In the genomic region with DNA sequence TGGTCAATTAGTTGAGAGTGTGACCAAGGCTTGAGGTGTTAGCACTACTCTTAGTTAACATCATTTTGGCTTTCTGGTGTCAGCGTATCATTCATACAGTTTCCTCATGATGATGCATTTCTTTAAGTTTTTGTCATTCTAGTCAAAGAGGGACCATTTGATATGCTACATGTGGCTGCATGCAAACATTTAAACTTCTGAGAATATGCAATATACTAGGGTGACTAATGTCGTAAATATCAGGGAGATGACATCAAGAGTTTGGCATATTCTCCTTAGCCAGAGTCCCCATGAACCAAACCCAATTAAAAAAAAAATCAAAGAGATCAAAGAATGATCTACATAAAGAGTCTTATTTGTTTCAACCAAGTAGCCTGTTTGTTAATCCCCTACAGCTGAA, we compare ENCODE assay signal across 27 cellular contexts.
"Had no signal": no experiment of that assay in that cellular context is flagged by ENCODE, and none has a peak within 500 bp of the region (broad histone marks: within the 10 kb centered on the region; RNA-seq: fewer than 3 reads in every experiment).

No MANE protein-coding gene starts in this region.

- H3K4me1 ChIP-seq: body of pancreas, breast epithelium, Peyer's patch, SJSA1 had no signal

- H3K36me3 Mint-ChIP-seq: activated naive CD4-positive, alpha-beta T cell treated with anti-CD3 and anti-CD28 coated beads, Interleukin-2, amount 50 U/mL, for 24 hours; activated naive CD8-positive, alpha-beta T cell treated with anti-CD3 and anti-CD28 coated beads, Interleukin-2, amount 10 ng/mL, durations not matched to agents 7 days and 5 days had no signal

- H3K9me3 Mint-ChIP-seq: activated naive CD8-positive, alpha-beta T cell treated with anti-CD3 and anti-CD28 coated beads, Interleukin-2, amount 10 ng/mL, durations not matched to agents 7 days and 5 days had no signal

- H3K4me3 ChIP-seq: body of pancreas, breast epithelium, Peyer's patch, SJSA1 had no signal

- DNase-seq: activated CD4-positive, alpha-beta T cell treated with anti-CD3 and anti-CD28 coated beads, Interleukin-2, amount 10 ng/mL, durations not matched to agents 24 days and 14 days; activated CD4-positive, alpha-beta T cell treated with anti-CD3 and anti-CD28 coated beads, Interleukin-2, amount 50 U/mL, for 4 hours; activated CD8-positive, alpha-beta T cell treated with anti-CD3 and anti-CD28 coated beads for 36 hours; activated gamma-delta T cell; activated naive CD4-positive, alpha-beta T cell treated with Interleukin-2 at 50 U/mL for 16 hours; activated naive CD8-positive, alpha-beta T cell treated with anti-CD3 and anti-CD28 coated beads, Interleukin-2, amount 10 ng/mL, durations not matched to agents 7 days and 5 days; activated T-cell treated with anti-CD3 and anti-CD28 coated beads, Interleukin-2, amount 50 U/mL, for 24 hours; amygdala; body of pancreas; caudate nucleus; cerebellar nuclear complex; NCI-H1092 treated with DMSO at 0.1 percent for 48 hours; NCI-H1417 treated with DMSO at 0.1 percent for 48 hours; NCI-H187 treated with DMSO at 0.1 percent for 48 hours; NCI-H2081 treated with DMSO at 0.1 percent for 48 hours; NCI-H345; NCI-H524 treated with DMSO at 0.1 percent for 48 hours; Peyer's patch; RPMI8226; SHP77 treated with DMSO at 0.1 percent for 48 hours; SK-N-SH had no signal

- H3K4me3 Mint-ChIP-seq: activated CD4-positive, alpha-beta T cell treated with anti-CD3 and anti-CD28 coated beads, Interleukin-2, amount 10 ng/mL, durations not matched to agents 24 days and 14 days; activated CD8-positive, alpha-beta T cell treated with anti-CD3 and anti-CD28 coated beads for 36 hours; activated naive CD4-positive, alpha-beta T cell treated with anti-CD3 and anti-CD28 coated beads, Interleukin-2, amount 50 U/mL, for 24 hours; activated naive CD8-positive, alpha-beta T cell treated with anti-CD3 and anti-CD28 coated beads, Interleukin-2, amount 10 ng/mL, durations not matched to agents 7 days and 5 days; activated T-cell treated with anti-CD3 and anti-CD28 coated beads, Interleukin-2, amount 50 U/mL, for 24 hours; T-helper 1 cell treated with Interleukin-12 subunit alpha and Interleukin-12 subunit beta and Interleukin-4 antibody, amounts not matched to agents 30 μg/mL and 1 μg/mL, for 36 hours; T-helper 2 cell treated with Interferon-gamma antibody and Interleukin-4, amounts not matched to agents 5 μg/mL and 100 μg/mL, for 36 hours had no signal

- H3K36me3 ChIP-seq: breast epithelium, Peyer's patch, SJSA1 had no signal

- H3K9me3 ChIP-seq: body of pancreas, breast epithelium, Peyer's patch, SJSA1, SK-N-SH had no signal

- H3K9ac ChIP-seq: SK-N-SH had no signal

- H3K27me3 ChIP-seq: body of pancreas, breast epithelium, Peyer's patch, SJSA1 had no signal

- H3K4me1 Mint-ChIP-seq: activated CD4-positive, alpha-beta T cell treated with anti-CD3 and anti-CD28 coated beads, Interleukin-2, amount 10 ng/mL, durations not matched to agents 24 days and 14 days; activated naive CD4-positive, alpha-beta T cell treated with anti-CD3 and anti-CD28 coated beads, Interleukin-2, amount 50 U/mL, for 24 hours; activated naive CD8-positive, alpha-beta T cell treated with anti-CD3 and anti-CD28 coated beads, Interleukin-2, amount 10 ng/mL, durations not matched to agents 7 days and 5 days had no signal

- H3K27ac ChIP-seq: body of pancreas, breast epithelium, Peyer's patch, SJSA1 had no signal

- ATAC-seq: activated CD8-positive, alpha-beta T cell treated with anti-CD3 and anti-CD28 coated beads for 36 hours; body of pancreas had no signal

- H3K27ac Mint-ChIP-seq: activated CD4-positive, alpha-beta T cell treated with anti-CD3 and anti-CD28 coated beads, Interleukin-2, amount 10 ng/mL, durations not matched to agents 24 days and 14 days; activated CD8-positive, alpha-beta T cell treated with anti-CD3 and anti-CD28 coated beads for 36 hours; activated naive CD4-positive, alpha-beta T cell treated with anti-CD3 and anti-CD28 coated beads, Interleukin-2, amount 50 U/mL, for 24 hours; activated naive CD8-positive, alpha-beta T cell treated with anti-CD3 and anti-CD28 coated beads, Interleukin-2, amount 10 ng/mL, durations not matched to agents 7 days and 5 days; activated T-cell treated with anti-CD3 and anti-CD28 coated beads, Interleukin-2, amount 50 U/mL, for 24 hours; activated T-helper 2 cell treated with anti-CD3 and anti-CD28 coated beads, Interferon-gamma antibody, Interleukin-2, Interleukin-4, amounts not matched to agents 10 μg/mL and 5 μg/mL and 100 μg/mL, durations not matched to agents 14 hours and 24 hours and 36 hours; T-helper 1 cell treated with Interleukin-12 subunit alpha and Interleukin-12 subunit beta and Interleukin-4 antibody, amounts not matched to agents 30 μg/mL and 1 μg/mL, for 36 hours; T-helper 2 cell treated with Interferon-gamma antibody and Interleukin-4, amounts not matched to agents 5 μg/mL and 100 μg/mL, for 36 hours had no signal

- H3K27me3 Mint-ChIP-seq: activated CD4-positive, alpha-beta T cell treated with anti-CD3 and anti-CD28 coated beads, Interleukin-2, amount 10 ng/mL, durations not matched to agents 24 days and 14 days; activated CD8-positive, alpha-beta T cell treated with anti-CD3 and anti-CD28 coated beads for 36 hours; activated naive CD4-positive, alpha-beta T cell treated with anti-CD3 and anti-CD28 coated beads, Interleukin-2, amount 50 U/mL, for 24 hours; activated naive CD8-positive, alpha-beta T cell treated with anti-CD3 and anti-CD28 coated beads, Interleukin-2, amount 10 ng/mL, durations not matched to agents 7 days and 5 days; activated T-cell treated with anti-CD3 and anti-CD28 coated beads, Interleukin-2, amount 50 U/mL, for 24 hours had no signal

- H3K4me2 ChIP-seq: SK-N-SH had no signal
